ENCODE assay signal across 8 cellular contexts in the genomic region with DNA sequence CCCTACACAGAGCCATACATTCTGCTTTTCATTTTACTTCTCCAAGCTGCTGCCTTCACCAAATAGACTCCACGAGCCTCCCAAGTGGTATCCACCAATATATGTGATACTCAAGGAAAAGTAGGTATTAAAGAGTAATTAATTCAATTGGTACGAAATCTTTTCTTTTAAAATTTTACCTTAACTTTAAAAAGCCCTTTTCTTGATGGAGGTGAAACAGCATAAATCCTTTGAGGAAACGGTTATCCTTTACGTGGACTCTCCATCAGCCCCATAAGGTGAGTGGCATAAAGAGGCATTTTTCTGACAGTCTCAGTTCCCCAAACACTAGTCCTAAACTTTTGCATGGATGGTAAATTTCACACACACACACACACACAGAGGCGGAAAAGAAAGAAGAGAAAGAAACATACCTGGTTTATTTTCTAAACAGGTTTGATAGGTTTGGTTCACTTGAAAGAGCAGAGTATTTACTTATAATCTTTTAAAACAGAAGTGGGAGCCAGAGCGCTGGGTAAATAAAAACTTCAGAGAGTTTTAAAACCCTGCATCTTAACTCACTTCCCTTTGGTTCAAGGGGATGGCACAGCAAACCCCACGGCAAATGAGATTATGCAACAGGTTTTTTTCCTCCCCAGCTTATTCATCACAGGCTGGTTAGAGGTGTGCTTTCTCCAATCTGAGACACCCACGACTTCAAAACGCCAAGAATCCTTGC. TPM values are rescaled to one million over a fixed set of nuclear protein-coding genes. Genes with fewer than 3 reads are reported as not detected.
A peak's percentile ranks its signal among the peaks of the same experiment; 100 is the strongest.
DNase-seq lines count a peak whose midpoint lies in the region; ATAC-seq and TF ChIP-seq lines count a peak whose summit lies in the region.

No MANE protein-coding gene starts in this region.

- H3K36me3 ChIP-seq in HUES48 (ENCODE audit: control insufficient read depth, insufficient read depth, low read length) (no peaks in the 10 kb centered on the region), SJSA1 (peaks cover 8% of the 10 kb centered on the region), adipocyte (ENCODE audit: control insufficient read depth, insufficient read depth, low read length, severe bottlenecking) (no peaks in the 10 kb centered on the region), right atrium auricular region (no peaks in the 10 kb centered on the region), psoas muscle (ENCODE audit: insufficient read depth in 1 of 2, low read depth in 1 of 2) (no peaks in the 10 kb centered on the region)

- H3K4me1 ChIP-seq in HUES48 (ENCODE audit: control insufficient read depth, insufficient read depth, low read length) (peaks cover 36% of the 10 kb centered on the region), SJSA1 (replicated peaks) (peaks cover 15% of the 10 kb centered on the region; the same call in 1 of the 2 replicates), adipocyte (ENCODE audit: control insufficient read depth, insufficient read depth, low read length) (peaks cover 9% of the 10 kb centered on the region), right atrium auricular region (peaks cover 0 to 39% of the 10 kb centered on the region in 2 donors), psoas muscle (peaks cover 20% of the 10 kb centered on the region)

- TF ChIP-seq CTCF in right atrium auricular region (IDR thresholded peaks at IDR 0.05) (no peak), psoas muscle (IDR thresholded peaks at IDR 0.05) (no peak)

- intact Hi-C loops in psoas muscle (cut with DNase I) = loop anchor here (1.0 to 10.0 kb wide), 7 partner anchors 25 to 157 kb away; a partner anchor contains a TSS

- peaks cover 8% of the 10 kb centered on the region for H3K9me3 ChIP-seq in HUES48 (ENCODE audit: control insufficient read depth, insufficient read depth, low read length)
- no peaks in the 10 kb centered on the region; the same call in 1 of the 2 replicates for H3K9me3 ChIP-seq in SJSA1 (replicated peaks)
- no peaks in the 10 kb centered on the region for H3K9me3 ChIP-seq in adipocyte (ENCODE audit: control insufficient read depth, low read length)
- no peaks in the 10 kb centered on the region for H3K9me3 ChIP-seq in right atrium auricular region
- no peaks in the 10 kb centered on the region for H3K9me3 ChIP-seq in psoas muscle

- H3K27ac ChIP-seq in HUES48 (ENCODE audit: low read depth, low read length) = peak overlapping the region; percentile 96
- H3K27ac ChIP-seq in SJSA1 = peak overlapping the region; percentile 100
- H3K27ac ChIP-seq in right atrium auricular region = peak overlapping the region; percentile 100
- H3K27ac ChIP-seq in psoas muscle = peak overlapping the region; percentile 98

- H3K9ac ChIP-seq in HUES48 (ENCODE audit: low read depth, low read length) = peak overlapping the region; percentile 90
- peak overlapping the region; percentile 85 for H3K9ac ChIP-seq in adipocyte (ENCODE audit: low read length)

- H3K4me3 ChIP-seq in HUES48 (ENCODE audit: low read depth, low read length) = peak overlapping the region; percentile 79
- peak overlapping the region; percentile 99 for H3K4me3 ChIP-seq in SJSA1
- H3K4me3 ChIP-seq in adipocyte (ENCODE audit: low read length) = peak overlapping the region; percentile 86
- H3K4me3 ChIP-seq in right atrium auricular region = peak overlapping the region; percentile 72 to 83
- peak overlapping the region; percentile 73 for H3K4me3 ChIP-seq in psoas muscle

- peak; percentile 79 for DNase-seq in EH (ENCODE audit: low read depth)
- no peak for DNase-seq in SJSA1 (ENCODE audit: low read depth in 1 of 2, low spot score in 2 of 2)
- peak; percentile 67 for DNase-seq in adipocyte (ENCODE audit: low read depth)
- peak; percentile 70 for DNase-seq in right atrium auricular region (ENCODE audit: low spot score)
- no peak for DNase-seq in psoas muscle

- 13 to 19% (median 15%) methylated on average over 9 of the region's 9 CpGs for WGBS in psoas muscle, 3 donors

- H3K27me3 ChIP-seq in HUES48 (ENCODE audit: control insufficient read depth, insufficient read depth, low read length) (no peaks in the 10 kb centered on the region), SJSA1 (replicated peaks) (no peaks in the 10 kb centered on the region), adipocyte (replicated peaks; ENCODE audit: control insufficient read depth, insufficient read depth, low read length) (no peaks in the 10 kb centered on the region), right atrium auricular region (no peaks in the 10 kb centered on the region), psoas muscle (ENCODE audit: insufficient read depth in 3 of 3, low read length in 2 of 3) (no peaks in the 10 kb centered on the region)

- peak in 3 of 4 donors; percentile 36 to 55 (median 37) for ATAC-seq in psoas muscle
- no peak for ATAC-seq in GM21619 (IDR thresholded peaks at IDR 0.05; ENCODE audit: unreplicated experiment)
- ATAC-seq in GM21423 (IDR thresholded peaks at IDR 0.05; ENCODE audit: unreplicated experiment) = no peak

RNA-seq across cellular contexts. Expression of a gene that starts 1.9 kb away (rescaled TPM):
- 10.5 and 12.3 TPM in 2 replicates for total RNA-seq in SJSA1 (2014; rRNA removed; shearing (Covaris generic))
- 10 to 100 TPM in 1 of 2 donors, 1 to 10 TPM in 1; 9.6 to 18.7 TPM for total RNA-seq in right atrium auricular region
- 10 to 100 TPM; 14.2 to 23.8 (median 19.7) TPM for total RNA-seq in psoas muscle
- 1 to 10 TPM; 3.3 to 8.4 (median 4.5) TPM for polyA plus RNA-seq in psoas muscle

RNA-seq across cellular contexts. Expression of a gene that starts 50.9 kb away (rescaled TPM):
- 13.6 and 16.4 TPM in 2 replicates for total RNA-seq in SJSA1 (2014; rRNA removed; shearing (Covaris generic))
- 10 to 100 TPM; 22.7 to 27.4 TPM for total RNA-seq in right atrium auricular region
- 1 to 10 TPM; 6.1 to 9.2 (median 7.3) TPM for total RNA-seq in psoas muscle
- polyA plus RNA-seq in psoas muscle = 10 to 100 TPM in 1 of 3 donors, 1 to 10 TPM in 2; 4.0 to 16.4 (median 5.3) TPM

Comparison
In these comparisons a context has a peak if more than half of its experiments do, and no peak if none do; other contexts are left out.
1. DNase-seq: peak in EH (single experiment), adipocyte (single experiment) and right atrium auricular region (single experiment); none in SJSA1 (0 of 2) and psoas muscle (0 of 2).
2. ATAC-seq: peak in psoas muscle (3 of 4); none in GM21619 (single experiment) and GM21423 (single experiment).
3. Peak in every context shown above with its lines, with median percentiles within 50 percentile points of each other: H3K27ac ChIP-seq and H3K4me3 ChIP-seq.